Comparison of ENCODE assay signal across 22 cellular contexts in the genomic region with DNA sequence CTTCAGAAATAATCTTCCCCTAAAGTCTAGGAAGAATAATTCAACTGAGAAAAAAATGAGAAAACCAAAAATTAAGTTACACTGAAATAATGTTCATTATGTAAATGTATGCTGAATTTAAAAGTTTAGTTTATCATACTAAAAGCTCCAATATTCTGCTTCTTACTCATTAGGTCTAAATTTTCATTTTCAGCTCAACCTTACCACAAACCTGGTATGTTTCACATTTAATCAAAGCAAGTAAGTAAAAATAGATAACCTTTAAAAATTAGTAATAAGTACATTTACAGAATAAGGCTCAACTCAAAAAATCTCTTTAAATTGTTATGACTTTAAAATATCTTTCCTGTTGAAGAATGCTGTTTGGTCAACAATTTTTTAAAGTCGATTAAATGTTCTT. TPM values are rescaled to one million over a fixed set of nuclear protein-coding genes. Genes with fewer than 3 reads are reported as not detected.
DNase-seq lines count a peak whose midpoint lies in the region; ATAC-seq, FAIRE-seq and TF ChIP-seq lines count a peak whose summit lies in the region.
"Had no signal": no experiment of that assay in that cellular context is flagged by ENCODE, and none has a peak within 500 bp of the region (broad histone marks: within the 10 kb centered on the region; RNA-seq: fewer than 3 reads in every experiment).

No MANE protein-coding gene starts in this region.

- FAIRE-seq in islet of Langerhans (lab: Jason Lieb, UNC): peak; percentile 81

- peaks cover 73% of the 10 kb centered on the region for H3K36me3 Mint-ChIP-seq in nephron progenitor cell (ENCODE audit: low read depth)
- peaks cover 12% of the 10 kb centered on the region for H3K36me3 Mint-ChIP-seq in endothelial cell (ENCODE audit: low read depth, unreplicated experiment)

- H3K4me3 Mint-ChIP-seq in nephron progenitor cell: no peak overlapping the region
- no peak overlapping the region for H3K4me3 Mint-ChIP-seq in endothelial cell (ENCODE audit: unreplicated experiment)

- H3K9me3 Mint-ChIP-seq in nephron progenitor cell (no peaks in the 10 kb centered on the region), endothelial cell (ENCODE audit: unreplicated experiment) (no peaks in the 10 kb centered on the region)
- H3K9me3 Mint-ChIP-seq: CD4-positive, alpha-beta memory T cell; IgD-negative memory B cell had no signal

- no peaks in the 10 kb centered on the region for H3K27me3 Mint-ChIP-seq in nephron progenitor cell (ENCODE audit: low read depth, poor library complexity)
- H3K27me3 Mint-ChIP-seq in endothelial cell (ENCODE audit: unreplicated experiment): no peaks in the 10 kb centered on the region
- H3K27me3 Mint-ChIP-seq: CD4-positive, alpha-beta memory T cell; IgD-negative memory B cell had no signal

- H3K27ac Mint-ChIP-seq in nephron progenitor cell (no peak overlapping the region), endothelial cell (ENCODE audit: unreplicated experiment) (no peak overlapping the region)

- TF ChIP-seq CTCF in nephron progenitor cell (IDR thresholded peaks at IDR 0.05) (no peak), endothelial cell (IDR thresholded peaks at IDR 0.05; ENCODE audit: unreplicated experiment) (no peak)

- H3K4me1 Mint-ChIP-seq in nephron progenitor cell (peaks cover 7% of the 10 kb centered on the region), endothelial cell (ENCODE audit: unreplicated experiment) (no peaks in the 10 kb centered on the region)

- ATAC-seq in GM18519 (IDR thresholded peaks at IDR 0.05; ENCODE audit: low FRiP score, unreplicated experiment): peak; percentile 52
- peak; percentile 46 for ATAC-seq in HG02623 (IDR thresholded peaks at IDR 0.05; ENCODE audit: unreplicated experiment)
- ATAC-seq in HG03442 (IDR thresholded peaks at IDR 0.05; ENCODE audit: unreplicated experiment): peak; percentile 48
- ATAC-seq in GM21737 (IDR thresholded peaks at IDR 0.05; ENCODE audit: unreplicated experiment): no peak

- DNase-seq in nephron progenitor cell (no peak), endothelial cell (ENCODE audit: low spot score) (no peak)
- DNase-seq: ACHN; Caco-2; CD4-positive, alpha-beta memory T cell; DMS 273 treated with DMSO at 0.1 percent for 48 hours; DMS79 treated with DMSO at 0.1 percent for 48 hours; GOT3; HCEC 1CT; MV-4-11; NCI-H1105 treated with DMSO at 0.1 percent for 48 hours; NCI-H446; NCI-H526; Peyer's patch; SJCRH30; T-helper 1 cell had no signal

RNA-seq across cellular contexts. Expression of a gene that starts 15.0 kb away (rescaled TPM):
- total RNA-seq in endothelial cell (ENCODE audit: unreplicated experiment): 18.5 TPM
